ENCODE assay signal across 16 cellular contexts in genomic region chr3:106823706-106824105, GRCh38.
DNase-seq lines count a peak whose midpoint lies in the region; ATAC-seq and TF ChIP-seq lines count a peak whose summit lies in the region.
"Had no signal": no experiment of that assay in that cellular context is flagged by ENCODE, and none has a peak within 500 bp of the region (broad histone marks: within the 10 kb centered on the region; RNA-seq: fewer than 3 reads in every experiment).

No MANE protein-coding gene starts in this region.

- H3K4me1 ChIP-seq in Loucy (ENCODE audit: insufficient read depth, low read length, poor library complexity, severe bottlenecking) (peaks cover 52% of the 10 kb centered on the region), vagina (no peaks in the 10 kb centered on the region)
- H3K4me1 ChIP-seq: BE2C had no signal

- no peaks in the 10 kb centered on the region for H3K36me3 Mint-ChIP-seq in nephron (ENCODE audit: low read depth)
- H3K36me3 Mint-ChIP-seq: CD4-positive, alpha-beta memory T cell had no signal

- peak overlapping the region; percentile 8 for H3K4me2 ChIP-seq in Loucy (ENCODE audit: low read depth, low read length, poor library complexity, severe bottlenecking)

- H3F3A ChIP-seq in Loucy (ENCODE audit: low read depth) = peaks cover 18% of the 10 kb centered on the region

- H4K20me1 ChIP-seq in Loucy (ENCODE audit: insufficient read depth, low read length, poor library complexity, severe bottlenecking) = no peaks in the 10 kb centered on the region

- H3K9me3 ChIP-seq in Loucy (ENCODE audit: insufficient read depth, low read depth, low read length) (peaks cover 5% of the 10 kb centered on the region), vagina (no peaks in the 10 kb centered on the region)
- H3K9me3 ChIP-seq: BE2C had no signal

- H3K27me3 ChIP-seq in Loucy (ENCODE audit: insufficient read depth, low read length, poor library complexity, severe bottlenecking) = no peaks in the 10 kb centered on the region
- H3K27me3 ChIP-seq in kidney epithelial cell (ENCODE audit: control insufficient read depth, insufficient read depth, low read length) = no peaks in the 10 kb centered on the region
- H3K27me3 ChIP-seq in vagina = no peaks in the 10 kb centered on the region
- H3K27me3 ChIP-seq: BE2C had no signal

- H3K9me3 Mint-ChIP-seq in nephron = no peaks in the 10 kb centered on the region

- no peak overlapping the region for H3K4me3 Mint-ChIP-seq in nephron
- H3K4me3 Mint-ChIP-seq: CD4-positive, alpha-beta memory T cell; H9 had no signal

- H3K9me2 ChIP-seq in Loucy (replicated peaks; ENCODE audit: low read depth, low read length) = no peaks in the 10 kb centered on the region

- peak overlapping the region; percentile 83 for H3K9ac ChIP-seq in Loucy (ENCODE audit: low read depth, low read length, poor library complexity, severe bottlenecking)
- H3K9ac ChIP-seq: GM23248 had no signal

- 0 out of 2 replicates have a peak overlapping the region, but pooled peaks have one; percentile 29 for H2AFZ ChIP-seq in Loucy (ENCODE audit: low read length)
- H2AFZ ChIP-seq: GM23248 had no signal

- peak overlapping the region; percentile 86 to 90 (median 89) for H3K27ac Mint-ChIP-seq in nephron
- H3K27ac Mint-ChIP-seq: CD4-positive, alpha-beta memory T cell had no signal

- no peaks in the 10 kb centered on the region for H3K27me3 Mint-ChIP-seq in nephron (ENCODE audit: low read depth)

- H3K4me3 ChIP-seq in Loucy (ENCODE audit: low read length, poor library complexity, severe bottlenecking) (no peak overlapping the region), kidney epithelial cell (ENCODE audit: low read depth, low read length) (no peak overlapping the region), vagina (no peak overlapping the region)
- H3K4me3 ChIP-seq: GM23248 had no signal

- no peak overlapping the region for H3K27ac ChIP-seq in vagina
- H3K27ac ChIP-seq: C4-2B, GM23248 had no signal

- H3K36me3 ChIP-seq in Loucy (ENCODE audit: insufficient read depth, low read length) = no peaks in the 10 kb centered on the region
- H3K36me3 ChIP-seq in kidney epithelial cell (ENCODE audit: control insufficient read depth, insufficient read depth, low read length) = no peaks in the 10 kb centered on the region
- no peaks in the 10 kb centered on the region for H3K36me3 ChIP-seq in vagina
- H3K36me3 ChIP-seq: BE2C had no signal

- TF ChIP-seq CTCF in Loucy (conservative IDR thresholded peaks at IDR 0.05; ENCODE audit: low read length) = no peak
- no peak for TF ChIP-seq CTCF in kidney epithelial cell (IDR thresholded peaks at IDR 0.05; ENCODE audit: insufficient read depth, low read length, poor library complexity, severe bottlenecking)
- no peak for TF ChIP-seq CTCF in nephron (IDR thresholded peaks at IDR 0.05; ENCODE audit: unreplicated experiment in 3 of 3)
- no peak for TF ChIP-seq CTCF in vagina (IDR thresholded peaks at IDR 0.05)

- DNase-seq in kidney epithelial cell (ENCODE audit: low read depth) (peak; percentile 25), vagina (ENCODE audit: extremely low spot score in 2 of 2) (no peak), NCI-H2029 (lab: John Stamatoyannopoulos, UW) (no peak)
- DNase-seq: BE2C; CD4-positive, alpha-beta memory T cell; DMS153; DMS79 treated with DMSO at 0.1 percent for 48 hours; GDM1; GM23248; H9 had no signal

- peaks cover 44% of the 10 kb centered on the region for H3K4me1 Mint-ChIP-seq in nephron

- intact Hi-C loops in vagina (cut with DNase I) = no loop called here

- ATAC-seq in HG03378 (IDR thresholded peaks at IDR 0.05; ENCODE audit: unreplicated experiment) (no peak), HG02981 (IDR thresholded peaks at IDR 0.05; ENCODE audit: unreplicated experiment) (no peak)
- ATAC-seq: HepG2 had no signal

- H3K79me2 ChIP-seq in Loucy (ENCODE audit: insufficient read depth, low read length) = no peaks in the 10 kb centered on the region

- TF ChIP-seq POLR2A in vagina (IDR thresholded peaks at IDR 0.05) = no peak
